Comparison of ENCODE assay signal across 7 cellular contexts in the genomic region with DNA sequence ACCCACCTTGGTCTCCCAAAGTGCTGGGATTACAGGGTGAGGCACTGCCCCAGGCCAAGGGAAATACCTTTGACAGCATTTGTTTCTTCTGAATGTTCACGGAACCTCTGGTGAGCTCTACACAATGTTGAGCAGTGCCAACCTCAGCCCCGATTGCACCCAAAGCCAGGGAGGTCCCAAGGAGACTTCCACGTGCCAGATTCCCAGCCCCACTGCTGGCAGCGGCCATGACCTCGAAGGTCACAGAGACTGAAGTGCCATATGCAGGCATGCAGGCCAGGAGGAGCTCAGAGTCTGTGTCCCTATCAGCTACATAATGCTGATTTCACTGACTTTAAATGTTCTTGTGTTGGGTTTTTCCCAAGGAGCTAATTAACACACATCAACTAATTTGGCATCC.
"Had no signal": no experiment of that assay in that cellular context is flagged by ENCODE, and none has a peak within 500 bp of the region (broad histone marks: within the 10 kb centered on the region; RNA-seq: fewer than 3 reads in every experiment).

No MANE protein-coding gene starts in this region.

- H3K9me3 Mint-ChIP-seq: H9, IgD-negative memory B cell had no signal

- FAIRE-seq: H54, HTR-8/SVneo had no signal

- H3K4me1 Mint-ChIP-seq: IgD-negative memory B cell had no signal

- H3K27ac Mint-ChIP-seq: H9, IgD-negative memory B cell had no signal

- DNase-seq: GOT3, H9, HCEC 1CT, KBM-7 had no signal

- H3K4me3 Mint-ChIP-seq: H9, IgD-negative memory B cell had no signal
